8 cellular contexts compared by ENCODE assay signal in the genomic region with DNA sequence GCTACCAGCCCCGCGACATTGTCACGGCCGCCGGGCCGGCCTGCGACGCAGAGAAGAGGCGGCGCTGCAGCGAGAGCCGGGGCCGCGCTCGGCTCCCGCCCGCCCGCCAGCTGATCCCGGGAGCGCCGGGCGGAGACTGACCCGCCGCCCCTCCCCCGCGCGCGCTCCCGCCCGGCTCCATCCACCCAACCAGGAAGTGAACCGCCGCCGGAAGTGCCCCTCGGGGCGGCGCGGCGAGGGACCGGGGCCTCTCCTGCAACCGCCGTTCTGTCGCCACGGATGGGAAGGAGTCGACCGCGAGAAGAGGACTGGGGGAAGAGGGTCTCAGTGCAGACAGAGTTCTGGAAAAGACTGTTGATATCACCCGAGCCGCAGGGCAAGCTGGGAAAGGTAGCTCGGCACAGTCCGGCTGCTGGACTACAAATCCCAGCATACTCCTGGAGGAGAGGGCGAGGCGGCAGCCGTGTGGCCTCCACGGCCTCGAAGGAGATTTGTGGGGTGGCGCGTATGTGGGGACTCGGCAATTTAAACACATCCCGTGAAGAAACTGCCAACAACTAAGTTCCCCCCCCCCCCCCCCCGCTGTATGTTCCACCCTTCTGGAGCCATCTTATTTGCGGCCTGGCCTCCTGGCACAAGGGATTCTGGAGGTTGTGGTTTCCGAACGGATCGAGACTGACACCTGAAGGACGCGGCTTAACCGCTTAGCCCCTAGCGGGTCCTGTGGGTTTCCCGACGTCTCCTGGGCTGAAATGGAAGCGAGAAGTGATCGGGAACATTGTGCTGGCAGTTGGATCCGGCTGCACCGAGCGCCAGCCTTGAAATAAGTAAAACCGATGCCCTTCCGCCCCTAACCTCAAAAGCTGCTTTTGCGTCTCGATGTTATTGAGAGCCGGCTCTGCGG. TPM values are rescaled to one million over a fixed set of nuclear protein-coding genes. Genes with fewer than 3 reads are reported as not detected.
A peak's percentile ranks its signal among the peaks of the same experiment; 100 is the strongest.
DNase-seq lines count a peak whose midpoint lies in the region; ATAC-seq, FAIRE-seq and TF ChIP-seq lines count a peak whose summit lies in the region.

A gene (minus strand): TSS at position 138 of the 904 bp plus-strand sequence. CDS start 699 bp downstream, outside the sequence.

- H3K9ac ChIP-seq in H1 (replicated peaks in 1 of 4; ENCODE audit: extremely low read depth in 1 of 4, low read depth in 3 of 4, low read length in 3 of 4) (peak within 1 kb of the TSS; percentile 54 to 79 (median 72)), mesenchymal stem cell (ENCODE audit: low read length) (peak within 1 kb of the TSS; percentile 94)

- H3K36me3 Mint-ChIP-seq in CD8-positive, alpha-beta T cell, result peaks cover 45% of the 10 kb centered on the region

- H4K8ac ChIP-seq in H1 (ENCODE audit: extremely low read depth, insufficient read depth, low read length), result peak within 1 kb of the TSS; percentile 99
- peak within 1 kb of the TSS; percentile 97 for H4K8ac ChIP-seq in mesenchymal stem cell (ENCODE audit: low read length)

- 2% methylated on average over 43 of the region's 81 CpGs; no CpG with 5 or more reads in 1 of the 2 experiments for WGBS in H1 (ENCODE audit: extremely low coverage in 1 of 2, insufficient coverage in 1 of 2, insufficient read length in 1 of 2, insufficient replicate concordance in 2 of 2, low coverage in 1 of 2, low lambda C conversion rate in 2 of 2, missing lambda C conversion rate in 1 of 2), 2 experiments
- under 1% methylated on average over 51 of the region's 81 CpGs for WGBS in mesenchymal stem cell

- intact Hi-C loops in CD8-positive, alpha-beta T cell (cut with DNase I, micrococcal nuclease), result loop anchor here (1.0 to 10.0 kb wide), 11 partner anchors 15 to 651 kb away; a partner anchor contains a TSS

- H3K4me3 ChIP-seq in CD8-positive, alpha-beta T cell (ENCODE audit: low read depth, low read length), result peak within 1 kb of the TSS; percentile 83
- H3K4me3 ChIP-seq in H1 (ENCODE audit: extremely low read depth in 1 of 4, insufficient read depth in 2 of 4, low read depth in 3 of 4, low read length in 4 of 4) (peak within 1 kb of the TSS; percentile 81 to 100 (median 97)), mesenchymal stem cell (ENCODE audit: insufficient read depth in 1 of 2, low read depth in 1 of 2, low read length in 2 of 2) (peak within 1 kb of the TSS; percentile 91 to 94)

- CTCF ChIA-PET in CD8-positive, alpha-beta T cell (lab: Charles Lee), result interaction anchor here (0.8 to 7.9 kb wide), 12 partner anchors 12 to 186 kb away, joined by 3 to 54 read pairs (median 4); no protein-coding TSS in a partner anchor
- CTCF ChIA-PET in H1 (lab: Charles Lee; ENCODE audit: partially characterized antibody), result interaction anchor here (0.7 to 3.3 kb wide), 9 partner anchors 13 to 310 kb away, joined by 3 to 13 read pairs (median 3); no protein-coding TSS in a partner anchor

- peak within 1 kb of the TSS; percentile 99 for H2AFZ ChIP-seq in H1 (ENCODE audit: low read length)
- peak within 1 kb of the TSS; percentile 87 for H2AFZ ChIP-seq in mesenchymal stem cell (ENCODE audit: low read depth, low read length)

- no peaks in the 10 kb centered on the region for H3K9me3 Mint-ChIP-seq in CD8-positive, alpha-beta T cell

- peak within 1 kb of the TSS; percentile 98 to 99 for H3K4me2 ChIP-seq in H1 (ENCODE audit: insufficient read depth in 1 of 2, low read depth in 2 of 2, low read length in 2 of 2)
- H3K4me2 ChIP-seq in mesenchymal stem cell (ENCODE audit: low read length, poor library complexity, severe bottlenecking), result peak within 1 kb of the TSS; percentile 75

- H4K20me1 ChIP-seq in H1 (replicated peaks in 1 of 2; ENCODE audit: control insufficient read depth in 1 of 2, insufficient read depth in 2 of 2, low read length in 2 of 2), result no peaks in the 10 kb centered on the region

- peak within 1 kb of the TSS; percentile 97 for H3K27ac Mint-ChIP-seq in CD8-positive, alpha-beta T cell

- peaks cover 8% of the 10 kb centered on the region for H3K23me2 ChIP-seq in H1 (ENCODE audit: low read depth, low read length)

- peaks cover 5% of the 10 kb centered on the region; the same call in 1 of the 2 replicates for H3K79me1 ChIP-seq in H1 (ENCODE audit: low read depth, low read length)
- peaks cover 2% of the 10 kb centered on the region for H3K79me1 ChIP-seq in mesenchymal stem cell (replicated peaks; ENCODE audit: low read length, poor library complexity, severe bottlenecking)

- no peak for TF ChIP-seq RAD21 in H1 (IDR thresholded peaks at IDR 0.05 in 1 of 2, conservative IDR thresholded peaks at IDR 0.05 in 1 of 2; ENCODE audit: low read depth in 2 of 2, low read length in 2 of 2)

- TF ChIP-seq CTCF in CD8-positive, alpha-beta T cell (IDR thresholded peaks at IDR 0.05), result no peak
- 0 out of 4 replicates have a peak, but pooled peaks of 1 of the 3 experiments have one; percentile 10 for TF ChIP-seq CTCF in H1 (IDR thresholded peaks at IDR 0.05; ENCODE audit: control extremely low read depth in 1 of 3, insufficient read depth in 1 of 3, low read depth in 1 of 3, low read length in 3 of 3)

- peak; percentile 60 to 91 (median 80) for DNase-seq in CD8-positive, alpha-beta T cell
- DNase-seq in HTR-8/SVneo (ENCODE audit: insufficient read length, low spot score) (peak; percentile 86), NOMO-1 treated with dmso at 0.1 percent for 144 hours (lab: John Stamatoyannopoulos, UW; ENCODE audit: unreplicated experiment) (peak; percentile 96), H1 (ENCODE audit: low read depth in 1 of 2, low spot score in 2 of 2) (peak in 1 of 2 experiments; percentile 90), mesenchymal stem cell (peak; percentile 91)
- DNase-seq in activated CD8-positive, alpha-beta memory T cell treated with anti-CD3 and anti-CD28 coated beads for 48 hours (ENCODE audit: low read depth in 2 of 3, low spot score in 2 of 3), result peak; percentile 80 to 89 (median 87)
- peak; percentile 76 for DNase-seq in stimulated activated CD8-positive, alpha-beta memory T cell treated with anti-CD3 and anti-CD28 coated beads, Interleukin-12 subunit alpha, Interleukin-12 subunit beta, amount 100 ng/mL, for 24 hours (ENCODE audit: extremely low read depth)

- FAIRE-seq in HTR-8/SVneo (lab: Jason Lieb, UNC) (peak; percentile 46), H1 (lab: Jason Lieb, UNC) (no peak)

- peaks cover 65% of the 10 kb centered on the region for H3K4me1 Mint-ChIP-seq in CD8-positive, alpha-beta T cell (ENCODE audit: low read depth)

- H3K4ac ChIP-seq in H1 (replicated peaks; ENCODE audit: insufficient read length, low read depth, low read length) (peak within 1 kb of the TSS; percentile 82), mesenchymal stem cell (ENCODE audit: low read depth in 1 of 2, low read length in 2 of 2) (peak within 1 kb of the TSS; percentile 96 to 97)

- H2BK120ac ChIP-seq in H1 (replicated peaks; ENCODE audit: low read depth, low read length) (peak within 1 kb of the TSS; percentile 93), mesenchymal stem cell (ENCODE audit: low read depth, low read length) (peak within 1 kb of the TSS; percentile 94)

- no peaks in the 10 kb centered on the region for H3K27me3 ChIP-seq in CD8-positive, alpha-beta T cell (ENCODE audit: insufficient read depth, low read length)
- H3K27me3 ChIP-seq in H1 (replicated peaks in 1 of 4; ENCODE audit: control insufficient read depth in 3 of 4, extremely low read depth in 1 of 4, insufficient read depth in 3 of 4, low read length in 3 of 4) (no peaks in the 10 kb centered on the region), mesenchymal stem cell (ENCODE audit: control insufficient read depth in 1 of 2, insufficient read depth in 1 of 2, low read length in 2 of 2) (no peaks in the 10 kb centered on the region)

- H3K56ac ChIP-seq in H1 (replicated peaks; ENCODE audit: insufficient read length, low read depth, low read length), result peak within 1 kb of the TSS; percentile 95

- TF ChIP-seq EP300 in H1 (IDR thresholded peaks at IDR 0.05; ENCODE audit: borderline replicate concordance in 1 of 2, low read depth in 2 of 2, low read length in 2 of 2), result peak in 1 of 2 experiments; percentile 38; a peak in 1 of 3 replicates

- no peaks in the 10 kb centered on the region for H3K9me3 ChIP-seq in CD8-positive, alpha-beta T cell (ENCODE audit: low read length)
- H3K9me3 ChIP-seq in H1 (ENCODE audit: insufficient read depth in 2 of 2, low read depth in 1 of 2, low read length in 1 of 2) (no peaks in the 10 kb centered on the region), mesenchymal stem cell (ENCODE audit: control insufficient read depth, low read length) (no peaks in the 10 kb centered on the region)

- peak within 1 kb of the TSS; percentile 58 for H3K27ac ChIP-seq in CD8-positive, alpha-beta T cell (ENCODE audit: low read depth, low read length)
- H3K27ac ChIP-seq in H1 (ENCODE audit: low read depth, low read length), result peak within 1 kb of the TSS; percentile 73; the same call in 1 of the 2 replicates
- peak within 1 kb of the TSS; percentile 99 for H3K27ac ChIP-seq in mesenchymal stem cell (ENCODE audit: low read length, poor library complexity, severe bottlenecking)

- H3K4me1 ChIP-seq in CD8-positive, alpha-beta T cell (ENCODE audit: insufficient read depth, low read length), result peaks cover 54% of the 10 kb centered on the region
- peaks cover 4 to 17% (median 8%) of the 10 kb centered on the region in 4 experiments; a peak in 6 of 7 replicates for H3K4me1 ChIP-seq in H1 (replicated peaks in 1 of 4; ENCODE audit: control insufficient read depth in 3 of 4, insufficient read depth in 4 of 4, low read length in 3 of 4)
- peaks cover 4% of the 10 kb centered on the region for H3K4me1 ChIP-seq in mesenchymal stem cell (ENCODE audit: control insufficient read depth, insufficient read depth, low read depth, low read length)

- no peaks in the 10 kb centered on the region for H3K27me3 Mint-ChIP-seq in CD8-positive, alpha-beta T cell (ENCODE audit: low read depth)

- H2BK15ac ChIP-seq in H1 (ENCODE audit: low read length) (peak within 1 kb of the TSS; percentile 84; the same call in 1 of the 2 replicates), mesenchymal stem cell (ENCODE audit: low read depth, poor library complexity, severe bottlenecking) (peak within 1 kb of the TSS; percentile 98)

- peaks cover 0 to 39% of the 10 kb centered on the region in 2 experiments; a peak in 3 of 4 replicates for H3K79me2 ChIP-seq in H1 (ENCODE audit: control insufficient read depth in 1 of 2, insufficient read depth in 2 of 2, low read length in 2 of 2)

- H2AK5ac ChIP-seq in H1 (ENCODE audit: low read depth, low read length) (no peak within 1 kb of the TSS), mesenchymal stem cell (ENCODE audit: low read length, severe bottlenecking) (no peak within 1 kb of the TSS)

- H4K91ac ChIP-seq in H1 (replicated peaks; ENCODE audit: insufficient read length, low read length), result peak within 1 kb of the TSS; percentile 97
- H4K91ac ChIP-seq in mesenchymal stem cell (ENCODE audit: low read length), result peak within 1 kb of the TSS; percentile 91

- H4K5ac ChIP-seq in H1 (ENCODE audit: insufficient read length, low read depth, low read length), result peak within 1 kb of the TSS; percentile 100

- peak in 1 of 2 experiments; percentile 51; a peak in 2 of 3 replicates for TF ChIP-seq POLR2A in H1 (IDR thresholded peaks at IDR 0.05; ENCODE audit: control extremely low read depth in 1 of 2, low read depth in 2 of 2, low read length in 2 of 2)

- H2BK5ac ChIP-seq in H1 (ENCODE audit: low read depth, low read length), result peak within 1 kb of the TSS; percentile 91
- H2BK5ac ChIP-seq in mesenchymal stem cell (ENCODE audit: low read depth, low read length, poor library complexity, severe bottlenecking), result peak within 1 kb of the TSS; percentile 97

- H2BK20ac ChIP-seq in H1 (ENCODE audit: low read length), result 0 out of 2 replicates have a peak within 1 kb of the TSS, but pooled peaks have one; percentile 44

- peak within 1 kb of the TSS; percentile 96 for H3K4me3 Mint-ChIP-seq in CD8-positive, alpha-beta T cell

- H3K18ac ChIP-seq in H1 (ENCODE audit: extremely low read depth, low read length), result peak within 1 kb of the TSS; percentile 100
- peak within 1 kb of the TSS; percentile 93 to 94 for H3K18ac ChIP-seq in mesenchymal stem cell (ENCODE audit: low read depth in 1 of 2, low read length in 2 of 2)

- H3K23ac ChIP-seq in H1 (ENCODE audit: insufficient read length) (no peak within 1 kb of the TSS), mesenchymal stem cell (ENCODE audit: low read length in 2 of 2) (no peak within 1 kb of the TSS)

- no peak within 1 kb of the TSS for H3K14ac ChIP-seq in H1 (ENCODE audit: insufficient read length)
- peak within 1 kb of the TSS; percentile 96 to 99 for H3K14ac ChIP-seq in mesenchymal stem cell (ENCODE audit: low read length in 2 of 2)

- POLR2A ChIA-PET in CD8-positive, alpha-beta T cell (lab: Charles Lee), result interaction anchor here (0.7 to 4.6 kb wide), 36 partner anchors 9 to 1425 kb away, joined by 3 to 90 read pairs (median 5); a partner anchor contains a TSS
- POLR2A ChIA-PET in H1 (lab: Charles Lee; ENCODE audit: partially characterized antibody), result interaction anchor here (0.6 to 1.7 kb wide), 10 partner anchors 10 to 119 kb away, joined by 3 to 6 read pairs (median 3); no protein-coding TSS in a partner anchor

- H3K36me3 ChIP-seq in CD8-positive, alpha-beta T cell (ENCODE audit: insufficient read depth, low read length), result no peaks in the 10 kb centered on the region
- H3K36me3 ChIP-seq in H1 (ENCODE audit: control insufficient read depth in 2 of 4, insufficient read depth in 4 of 4, low read length in 3 of 4) (no peaks in the 10 kb centered on the region), mesenchymal stem cell (ENCODE audit: control insufficient read depth in 1 of 2, insufficient read depth in 2 of 2, low read depth in 1 of 2, low read length in 2 of 2) (peaks cover 0 to 5% of the 10 kb centered on the region in 2 experiments)

- peak within 1 kb of the TSS; percentile 29; the same call in 1 of the 2 replicates for H2BK12ac ChIP-seq in H1 (ENCODE audit: low read depth, low read length)
- H2BK12ac ChIP-seq in mesenchymal stem cell (ENCODE audit: low read length in 2 of 2), result peak within 1 kb of the TSS; percentile 43 to 85

- ATAC-seq in CD8-positive, alpha-beta T cell, result peak; percentile 41
- ATAC-seq in GM21360 (IDR thresholded peaks at IDR 0.05; ENCODE audit: unreplicated experiment), result peak; percentile 49

RNA-seq across cellular contexts. Expression of the gene that starts here (rescaled TPM):
- total RNA-seq in CD8-positive, alpha-beta T cell, result 100 to 1,000 TPM; 156 to 174 TPM
- total RNA-seq in H1 (2021; fragmentation: NEBNext Ultra II Directional; extraction: Animal tissue kit (Norgen Biotek cat#: 25700)), result 40.5 and 48.1 TPM in 2 replicates
- 10.0 and 10.3 TPM in 2 replicates for polyA plus RNA-seq in H1 (2011; rRNA removed)
- polyA plus RNA-seq in H1 (2011; cell fraction: cytosol; rRNA removed), result 9.8 TPM
- polyA plus RNA-seq in H1 (2011; cell fraction: nucleus; rRNA removed), result 19.4 TPM
- 16.6 to 23.4 TPM (median 21.0 TPM) in 4 replicates for polyA plus RNA-seq in H1 (2012, experiment 1 of 2)
- polyA plus RNA-seq in H1 (2012, experiment 2 of 2), result 3.4 TPM
- 28.8 TPM for polyA plus RNA-seq in H1 (2013, experiment 1 of 2)
- 26.5 TPM for polyA plus RNA-seq in H1 (2013, experiment 2 of 2)
- 25.8 and 27.7 TPM in 2 replicates for polyA minus RNA-seq in H1 (2011; rRNA and poly(A)+ RNA removed)
- 29.3 TPM for polyA minus RNA-seq in H1 (2011; cell fraction: cytosol; rRNA and poly(A)+ RNA removed)
- 39.2 TPM for polyA minus RNA-seq in H1 (2011; cell fraction: nucleus; rRNA and poly(A)+ RNA removed)
- polyA plus RNA-seq in mesenchymal stem cell (2013, experiment 1 of 2), result 54.5 TPM
- 49.2 TPM for polyA plus RNA-seq in mesenchymal stem cell (2013, experiment 2 of 2)
